Comparison of ENCODE assay signal across 8 cellular contexts in the genomic region with DNA sequence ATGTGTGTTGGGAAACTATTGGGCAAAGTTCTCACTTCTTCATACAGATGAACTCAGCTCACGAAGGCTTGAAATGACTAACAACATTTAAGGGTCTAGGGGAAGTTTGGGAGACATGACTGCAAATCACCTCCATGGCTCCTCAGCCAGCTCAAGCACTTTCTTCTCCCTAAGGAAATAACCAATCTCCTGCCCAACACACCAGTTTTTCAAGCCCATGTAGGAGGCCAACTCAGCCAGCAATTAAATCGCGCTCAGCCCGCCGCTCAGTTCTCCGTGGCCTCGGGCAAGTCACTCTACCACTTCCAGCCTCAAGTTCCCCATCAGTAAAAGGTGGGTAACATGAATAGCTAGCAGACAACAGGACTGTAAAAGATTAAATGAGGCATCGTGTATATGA. TPM values are rescaled to one million over a fixed set of nuclear protein-coding genes. Genes with fewer than 3 reads are reported as not detected.
DNase-seq lines count a peak whose midpoint lies in the region; ATAC-seq and TF ChIP-seq lines count a peak whose summit lies in the region.

No MANE protein-coding gene starts in this region.

- H3K27me3 ChIP-seq in MG63 = no peaks in the 10 kb centered on the region
- no peaks in the 10 kb centered on the region for H3K27me3 ChIP-seq in body of pancreas
- H3K27me3 ChIP-seq in lung (ENCODE audit: control insufficient read depth, insufficient read depth) = no peaks in the 10 kb centered on the region
- no peaks in the 10 kb centered on the region for H3K27me3 ChIP-seq in transverse colon

- intact Hi-C loops in body of pancreas (cut with DNase I) = no loop called here
- intact Hi-C loops in transverse colon (cut with DNase I; ENCODE audit: low total_unique reads) = no loop called here
- intact Hi-C loops in head of caudate nucleus (cut with DNase I) = no loop called here

- no peaks in the 10 kb centered on the region for H3K9me3 ChIP-seq in MG63
- no peaks in the 10 kb centered on the region for H3K9me3 ChIP-seq in body of pancreas
- no peaks in the 10 kb centered on the region for H3K9me3 ChIP-seq in lung (ENCODE audit: control insufficient read depth in 2 of 2, insufficient read depth in 1 of 2, low read length in 1 of 2)
- no peaks in the 10 kb centered on the region for H3K9me3 ChIP-seq in transverse colon

- peak overlapping the region; percentile 92 to 98 (median 94) for H3K27ac ChIP-seq in body of pancreas
- H3K27ac ChIP-seq in lung (ENCODE audit: low read depth in 1 of 2, low read length in 1 of 2) = peak overlapping the region; percentile 85 to 99
- peak overlapping the region; percentile 93 to 98 (median 96) for H3K27ac ChIP-seq in transverse colon

- ATAC-seq in body of pancreas (no peak), lung (ENCODE audit: insufficient read depth, low FRiP score) (no peak), GM21360 (IDR thresholded peaks at IDR 0.05; ENCODE audit: unreplicated experiment) (no peak)

- H3K36me3 ChIP-seq in MG63 (peaks cover 36% of the 10 kb centered on the region), body of pancreas (replicated peaks in 1 of 2; ENCODE audit: insufficient read depth in 1 of 2, low read depth in 2 of 2) (no peaks in the 10 kb centered on the region), lung (ENCODE audit: control insufficient read depth in 2 of 2, insufficient read depth in 2 of 2, low read length in 2 of 2) (peaks cover 0 to under 1% of the 10 kb centered on the region in 2 donors), transverse colon (no peaks in the 10 kb centered on the region)

- in situ Hi-C loops in transverse colon (cut with MboI; ENCODE audit: low pct_ligation_motif_present in 1 of 4, low pct_unique_long_range_greater_than_20kb in 1 of 4, low sequenced_read_pairs in 3 of 4) = no loop called here

- TF ChIP-seq EP300 in transverse colon (IDR thresholded peaks at IDR 0.05; ENCODE audit: low read depth) = no peak

- peak overlapping the region; percentile 71 for H3K4me3 ChIP-seq in MG63
- peak overlapping the region; percentile 40 to 55 for H3K4me3 ChIP-seq in body of pancreas
- H3K4me3 ChIP-seq in lung = peak overlapping the region; percentile 83
- H3K4me3 ChIP-seq in transverse colon = peak overlapping the region; percentile 67 to 85 (median 80)

- peaks cover 75% of the 10 kb centered on the region for H3K4me1 ChIP-seq in body of pancreas
- peaks cover 12 to 17% of the 10 kb centered on the region in 2 donors for H3K4me1 ChIP-seq in lung (ENCODE audit: control insufficient read depth in 2 of 2, insufficient read depth in 2 of 2, low read length in 2 of 2)
- peaks cover 37 to 70% (median 60%) of the 10 kb centered on the region in 4 donors for H3K4me1 ChIP-seq in transverse colon

- TF ChIP-seq CTCF in body of pancreas (IDR thresholded peaks at IDR 0.05) (no peak), lung (IDR thresholded peaks at IDR 0.05; ENCODE audit: control extremely low read depth, extremely low read depth) (no peak), transverse colon (IDR thresholded peaks at IDR 0.05) (no peak)

- DNase-seq in GF-D8 (lab: John Stamatoyannopoulos, UW) (peak; percentile 35), MG63 (no peak), body of pancreas (no peak), lung (ENCODE audit: low spot score) (no peak), transverse colon (no peak), DMS114 treated with DMSO at 0.1 percent for 48 hours (lab: John Stamatoyannopoulos, UW; ENCODE audit: unreplicated experiment) (no peak), head of caudate nucleus (no peak)

- WGBS in body of pancreas, 2 donors = 0% methylated on average over 7 to 8 of the region's 8 CpGs
- 0% methylated on average over 8 of the region's 8 CpGs for WGBS in lung, 2 donors
- WGBS in transverse colon (ENCODE audit: low coverage in 1 of 2), 2 donors = 0% methylated on average over 8 of the region's 8 CpGs; no CpG with 5 or more reads in 1 of the 2 donors

- TF ChIP-seq POLR2A in body of pancreas (IDR thresholded peaks at IDR 0.05) (no peak), transverse colon (IDR thresholded peaks at IDR 0.05) (no peak)

RNA-seq across cellular contexts. Expression of a gene that starts 0.8 kb away (rescaled TPM):
- total RNA-seq in MG63 (2014; rRNA removed; shearing (Covaris generic); ENCODE audit: low replicate concordance) = 16.3 and 17.7 TPM in 2 replicates
- 10 to 100 TPM; 23.1 to 30.6 TPM for total RNA-seq in body of pancreas
- 10 to 100 TPM; 41.1 to 62.1 TPM for total RNA-seq in lung
- polyA plus RNA-seq in lung = 10 to 100 TPM; 20.5 to 44.3 TPM
- total RNA-seq in transverse colon = 10 to 100 TPM; 36.5 to 69.5 (median 45.2) TPM

RNA-seq across cellular contexts. Expression of a gene that starts 26.5 kb away (rescaled TPM):
- not detected in 2 replicates for total RNA-seq in MG63 (2014; rRNA removed; shearing (Covaris generic); ENCODE audit: low replicate concordance)
- total RNA-seq in body of pancreas (not detected), lung (1 to 10 TPM in 1 of 2 donors, under 1 TPM in 1; 0.82 to 1.1 TPM), transverse colon (under 1 TPM in 1 of 4 donors, not detected in 3; 0.55 TPM)
- polyA plus RNA-seq in lung = under 1 TPM in 1 of 2 donors, not detected in 1; 0.16 TPM

RNA-seq across cellular contexts. Expression of a gene that starts 35.3 kb away (rescaled TPM):
- total RNA-seq in MG63 (2014; rRNA removed; shearing (Covaris generic); ENCODE audit: low replicate concordance) = 48.3 and 76.3 TPM in 2 replicates
- total RNA-seq in body of pancreas = 10 to 100 TPM; 41.8 to 50.8 TPM
- 100 to 1,000 TPM in 1 of 2 donors, 10 to 100 TPM in 1; 90.2 to 265 TPM for total RNA-seq in lung
- polyA plus RNA-seq in lung = 100 to 1,000 TPM; 122 to 190 TPM
- total RNA-seq in transverse colon = 100 to 1,000 TPM; 138 to 294 (median 167) TPM
